Comparison of ENCODE assay signal across 20 cellular contexts in genomic region chr12:88985631-88986030, GRCh38.
"Had no signal": no experiment of that assay in that cellular context is flagged by ENCODE, and none has a peak within 500 bp of the region (broad histone marks: within the 10 kb centered on the region; RNA-seq: fewer than 3 reads in every experiment).

No MANE protein-coding gene starts in this region.

- H3K4me1 ChIP-seq: left lung, uterus had no signal

- H3K36me3 ChIP-seq: brain microvascular endothelial cell, gastroesophageal sphincter, left lung, tibial artery, uterus had no signal

- H3K27me3 ChIP-seq: brain microvascular endothelial cell, gastroesophageal sphincter, left lung, tibial artery, uterus had no signal

- H3K27ac ChIP-seq: brain microvascular endothelial cell, epithelial cell of prostate, gastroesophageal sphincter, left lung, tibial artery, uterus had no signal

- ATAC-seq: activated naive CD4-positive, alpha-beta T cell treated with anti-CD3 and anti-CD28 coated beads, Interleukin-2, amount 50 U/mL, for 72 hours; activated T-cell treated with anti-CD3 and anti-CD28 coated beads, Interleukin-2, amount 50 U/mL, for 72 hours; gastroesophageal sphincter; left lung; natural killer cell had no signal

- H3K4me3 ChIP-seq: gastroesophageal sphincter, left lung, tibial artery, uterus had no signal

- FAIRE-seq: keratinocyte had no signal

- H3K9me3 ChIP-seq: gastroesophageal sphincter, left lung, tibial artery, uterus had no signal

- DNase-seq: activated CD4-positive, alpha-beta T cell treated with anti-CD3 and anti-CD28 coated beads, Interleukin-2, amount 10 ng/mL, durations not matched to agents 24 days and 14 days; activated CD8-positive, alpha-beta memory T cell treated with anti-CD3 and anti-CD28 coated beads, Interleukin-2, amount 50 U/mL, for 48 hours; activated gamma-delta T cell; activated T-cell treated with anti-CD3 and anti-CD28 coated beads, Interleukin-2, amount 50 U/mL, for 72 hours; amygdala; brain microvascular endothelial cell; cerebellar nuclear complex; left lung; natural killer cell; nucleus accumbens; retina; stimulated activated CD4-positive, alpha-beta T cell treated with anti-CD3 and anti-CD28 coated beads, Interleukin-4, amount 100 ng/mL, for 1 hour; stimulated activated naive CD4-positive, alpha-beta T cell; T-helper 2 cell; tibial artery; uterus had no signal
